29 cellular contexts compared by ENCODE assay signal in the genomic region with DNA sequence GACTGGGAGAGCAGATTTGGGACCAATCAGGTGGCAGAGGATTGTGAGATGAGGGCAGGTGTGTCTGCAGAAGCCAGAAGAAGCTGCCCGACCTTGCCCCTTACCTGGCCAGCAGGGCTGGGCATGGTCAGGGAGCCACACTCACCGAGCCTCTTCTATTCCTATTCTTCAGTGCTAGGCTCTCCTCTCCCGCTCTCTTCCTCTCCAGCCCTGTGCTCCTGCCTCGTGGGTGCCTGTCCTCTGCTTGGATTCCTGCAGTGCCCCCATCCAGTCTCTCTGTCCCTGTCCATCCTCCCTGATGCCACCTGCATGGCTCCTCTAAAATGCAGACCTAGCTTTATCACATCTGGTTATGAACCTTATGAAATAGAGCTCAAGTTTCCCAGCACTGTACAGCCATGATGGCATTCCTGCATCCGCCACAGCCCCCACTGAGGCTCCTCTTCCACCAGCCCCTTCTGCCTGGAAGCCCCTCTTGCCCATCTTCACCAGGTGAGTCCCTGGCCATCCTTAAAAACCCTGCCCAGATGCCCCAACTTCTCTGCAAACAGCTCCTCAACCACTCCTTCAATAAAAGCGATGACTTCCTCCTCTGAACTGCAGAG. TPM values are rescaled to one million over a fixed set of nuclear protein-coding genes. Genes with fewer than 3 reads are reported as not detected.
"Had no signal": no experiment of that assay in that cellular context is flagged by ENCODE, and none has a peak within 500 bp of the region (broad histone marks: within the 10 kb centered on the region; RNA-seq: fewer than 3 reads in every experiment).

No MANE protein-coding gene starts in this region.

- H3K9me3 ChIP-seq: gastroesophageal sphincter, mucosa of descending colon, ovary, right lobe of liver, thoracic aorta, tibial nerve, upper lobe of left lung had no signal

- H3K27me3 ChIP-seq: ovary, right lobe of liver had no signal

- H3K9me3 Mint-ChIP-seq: dendritic cell treated with granulocyte-macrophage colony-stimulating factor and Interleukin-4, amounts not matched to agents 40 ng/mL and 50 ng/mL, for 4 days; endodermal cell; memory B cell; mesothelial cell of epicardium; naive B cell; natural killer cell treated with Interleukin-12 subunit alpha and Interleukin-12 subunit beta and Interleukin-15 and Interleukin-18, amount 100 ng/mL, for 72 hours; neural crest cell; stimulated activated naive B cell treated with anti-CD40 and anti-IgM and Interleukin-4, amounts not matched to agents 10 μg/mL and 1 μg/mL and 100 μg/mL, for 72 hours; stimulated activated naive CD8-positive, alpha-beta T cell treated with anti-CD3 and anti-CD28 coated beads, Interleukin-15, Interleukin-2, amounts not matched to agents 100 ng/mL and 50 ng/mL, for 24 hours had no signal

- H3K27ac Mint-ChIP-seq: dendritic cell treated with granulocyte-macrophage colony-stimulating factor and Interleukin-4, amounts not matched to agents 40 ng/mL and 50 ng/mL, for 4 days; endodermal cell; immature natural killer cell; memory B cell; mesothelial cell of epicardium; naive B cell; natural killer cell treated with Interleukin-12 subunit alpha and Interleukin-12 subunit beta and Interleukin-15 and Interleukin-18, amount 100 ng/mL, for 72 hours; stimulated activated naive B cell treated with anti-CD40 and anti-IgM and Interleukin-4, amounts not matched to agents 10 μg/mL and 1 μg/mL and 100 μg/mL, for 72 hours; stimulated activated naive CD8-positive, alpha-beta T cell treated with anti-CD3 and anti-CD28 coated beads, Interleukin-15, Interleukin-2, amounts not matched to agents 100 ng/mL and 50 ng/mL, for 24 hours had no signal

- H3K36me3 ChIP-seq: gastroesophageal sphincter, ovary, right lobe of liver, thoracic aorta, tibial nerve, upper lobe of left lung had no signal

- H3K4me3 Mint-ChIP-seq: dendritic cell treated with granulocyte-macrophage colony-stimulating factor and Interleukin-4, amounts not matched to agents 40 ng/mL and 50 ng/mL, for 4 days; endodermal cell; immature natural killer cell; memory B cell; mesothelial cell of epicardium; naive B cell; natural killer cell treated with Interleukin-12 subunit alpha and Interleukin-12 subunit beta and Interleukin-15 and Interleukin-18, amount 100 ng/mL, for 72 hours; neural crest cell; stimulated activated naive B cell treated with anti-CD40 and anti-IgM and Interleukin-4, amounts not matched to agents 10 μg/mL and 1 μg/mL and 100 μg/mL, for 72 hours; stimulated activated naive CD8-positive, alpha-beta T cell treated with anti-CD3 and anti-CD28 coated beads, Interleukin-15, Interleukin-2, amounts not matched to agents 100 ng/mL and 50 ng/mL, for 24 hours had no signal

- H3K4me1 ChIP-seq: gastroesophageal sphincter, right lobe of liver, tibial nerve, upper lobe of left lung had no signal

- H3K27ac ChIP-seq: epithelial cell of prostate, gastroesophageal sphincter, ovary, right lobe of liver, thoracic aorta, tibial nerve, upper lobe of left lung had no signal

- H3K36me3 Mint-ChIP-seq: immature natural killer cell; mesothelial cell of epicardium; naive B cell; natural killer cell treated with Interleukin-12 subunit alpha and Interleukin-12 subunit beta and Interleukin-15 and Interleukin-18, amount 100 ng/mL, for 72 hours; stimulated activated naive B cell treated with anti-CD40 and anti-IgM and Interleukin-4, amounts not matched to agents 10 μg/mL and 1 μg/mL and 100 μg/mL, for 72 hours had no signal

- DNase-seq: effector CD8-positive, alpha-beta T cell; endodermal cell; foreskin fibroblast; hypothalamus; immature natural killer cell; mucosa of descending colon; naive B cell; nucleus accumbens; ovary; retina; right lobe of liver; small intestine; stimulated activated CD4-positive, alpha-beta T cell treated with anti-CD3 and anti-CD28 coated beads, Interleukin-15, amount 100 ng/mL, for 24 hours; stimulated activated CD4-positive, alpha-beta T cell treated with anti-CD3 and anti-CD28 coated beads, Interleukin-2, amount 100 ng/mL, for 48 hours; stimulated activated naive B cell treated with anti-CD40 and anti-IgM and Interleukin-4, amounts not matched to agents 10 μg/mL and 1 μg/mL and 100 μg/mL, for 72 hours; upper lobe of left lung had no signal

- ATAC-seq: esophagus mucosa; gastroesophageal sphincter; mucosa of descending colon; natural killer cell treated with Interleukin-12 subunit alpha and Interleukin-12 subunit beta and Interleukin-15 and Interleukin-18, amount 100 ng/mL, for 72 hours; right lobe of liver; stimulated activated naive B cell treated with anti-CD40 and anti-IgM and Interleukin-4, amounts not matched to agents 10 μg/mL and 1 μg/mL and 100 μg/mL, for 72 hours had no signal

- H3K4me1 Mint-ChIP-seq: endodermal cell; immature natural killer cell; memory B cell; mesothelial cell of epicardium; naive B cell; neural crest cell; stimulated activated naive B cell treated with anti-CD40 and anti-IgM and Interleukin-4, amounts not matched to agents 10 μg/mL and 1 μg/mL and 100 μg/mL, for 72 hours had no signal

- H3K4me3 ChIP-seq: gastroesophageal sphincter, lung, mucosa of descending colon, ovary, right lobe of liver, thoracic aorta, tibial nerve, upper lobe of left lung had no signal

RNA-seq across cellular contexts. Expression of gene UBE2QL1, which starts 8.2 kb away (rescaled TPM):
- total RNA-seq: esophagus mucosa; natural killer cell treated with Interleukin-12 subunit alpha and Interleukin-12 subunit beta and Interleukin-15 and Interleukin-18, amount 100 ng/mL, for 72 hours had no signal
- polyA plus RNA-seq: immature natural killer cell, keratinocyte had no signal
